ENCODE assay signal across 10 cellular contexts in genomic region chr9:95517559-95517933, GRCh38. TPM values are rescaled to one million over a fixed set of nuclear protein-coding genes. Genes with fewer than 3 reads are reported as not detected.
DNase-seq lines count a peak whose midpoint lies in the region; ATAC-seq and TF ChIP-seq lines count a peak whose summit lies in the region.
"Had no signal": no experiment of that assay in that cellular context is flagged by ENCODE, and none has a peak within 500 bp of the region (broad histone marks: within the 10 kb centered on the region; RNA-seq: fewer than 3 reads in every experiment).

No MANE protein-coding gene starts in this region.

- no peak overlapping the region for H3K27ac Mint-ChIP-seq in activated CD8-positive, alpha-beta T cell treated with anti-CD3 and anti-CD28 coated beads for 36 hours
- H3K27ac Mint-ChIP-seq in activated CD8-positive, alpha-beta T cell treated with anti-CD3 and anti-CD28 coated beads, Interleukin-2, amount 10 ng/mL, durations not matched to agents 7 days and 5 days, result no peak overlapping the region
- no peak overlapping the region for H3K27ac Mint-ChIP-seq in stimulated activated naive B cell treated with anti-CD40 and anti-IgM and Interleukin-4, amounts not matched to agents 10 μg/mL and 1 μg/mL and 100 μg/mL, for 72 hours

- H3K36me3 Mint-ChIP-seq in activated CD8-positive, alpha-beta T cell treated with anti-CD3 and anti-CD28 coated beads for 36 hours (ENCODE audit: low read depth), result peaks cover 14% of the 10 kb centered on the region
- H3K36me3 Mint-ChIP-seq in activated CD8-positive, alpha-beta T cell treated with anti-CD3 and anti-CD28 coated beads, Interleukin-2, amount 10 ng/mL, durations not matched to agents 7 days and 5 days (ENCODE audit: low read depth), result peaks cover 7% of the 10 kb centered on the region
- peaks cover 4 to 5% of the 10 kb centered on the region in 2 donors for H3K36me3 Mint-ChIP-seq in stimulated activated naive B cell treated with anti-CD40 and anti-IgM and Interleukin-4, amounts not matched to agents 10 μg/mL and 1 μg/mL and 100 μg/mL, for 72 hours

- no peak for ATAC-seq in activated CD8-positive, alpha-beta T cell treated with anti-CD3 and anti-CD28 coated beads for 36 hours
- no peak for ATAC-seq in activated CD8-positive, alpha-beta T cell treated with anti-CD3 and anti-CD28 coated beads, Interleukin-2, amount 10 ng/mL, durations not matched to agents 7 days and 5 days
- peak; percentile 34 for ATAC-seq in left colon
- ATAC-seq in stimulated activated naive B cell treated with anti-CD40 and anti-IgM and Interleukin-4, amounts not matched to agents 10 μg/mL and 1 μg/mL and 100 μg/mL, for 72 hours (replicated peaks), result no peak
- ATAC-seq in HG03432 (IDR thresholded peaks at IDR 0.05; ENCODE audit: unreplicated experiment), result no peak

- POLR2A ChIA-PET in activated CD8-positive, alpha-beta T cell treated with anti-CD3 and anti-CD28 coated beads for 36 hours (lab: Charles Lee), result interaction anchor here (1.0 kb wide), 1 partner anchor 23 kb away, joined by 3 read pairs; no protein-coding TSS in a partner anchor
- POLR2A ChIA-PET in activated CD8-positive, alpha-beta T cell treated with anti-CD3 and anti-CD28 coated beads, Interleukin-2, amount 10 ng/mL, durations not matched to agents 7 days and 5 days (lab: Charles Lee), result no interaction called here

- no peak for TF ChIP-seq CTCF in activated CD8-positive, alpha-beta T cell treated with anti-CD3 and anti-CD28 coated beads for 36 hours (IDR thresholded peaks at IDR 0.05)

- peaks cover 21% of the 10 kb centered on the region for H3K4me1 Mint-ChIP-seq in activated CD8-positive, alpha-beta T cell treated with anti-CD3 and anti-CD28 coated beads for 36 hours (ENCODE audit: low read depth)
- H3K4me1 Mint-ChIP-seq in activated CD8-positive, alpha-beta T cell treated with anti-CD3 and anti-CD28 coated beads, Interleukin-2, amount 10 ng/mL, durations not matched to agents 7 days and 5 days (ENCODE audit: low read depth), result peaks cover 17% of the 10 kb centered on the region
- peaks cover 10 to 20% of the 10 kb centered on the region in 2 donors for H3K4me1 Mint-ChIP-seq in stimulated activated naive B cell treated with anti-CD40 and anti-IgM and Interleukin-4, amounts not matched to agents 10 μg/mL and 1 μg/mL and 100 μg/mL, for 72 hours

- no peak for DNase-seq in activated CD8-positive, alpha-beta T cell treated with anti-CD3 and anti-CD28 coated beads for 36 hours
- no peak for DNase-seq in activated CD8-positive, alpha-beta T cell treated with anti-CD3 and anti-CD28 coated beads, Interleukin-2, amount 10 ng/mL, durations not matched to agents 7 days and 5 days
- DNase-seq in astrocyte of the hippocampus (ENCODE audit: low read depth, low spot score) (peak; percentile 34), left colon (peak in 1 of 2 donors; percentile 19), COLO668 (lab: John Stamatoyannopoulos, UW; ENCODE audit: unreplicated experiment) (no peak), NCI-H2107 treated with DMSO at 0.1 percent for 48 hours (lab: John Stamatoyannopoulos, UW; ENCODE audit: unreplicated experiment) (no peak)
- no peak for DNase-seq in stimulated activated naive B cell treated with anti-CD40 and anti-IgM and Interleukin-4, amounts not matched to agents 10 μg/mL and 1 μg/mL and 100 μg/mL, for 72 hours
- DNase-seq: Kasumi-1, NCI-H69 had no signal

- CTCF ChIA-PET in activated CD8-positive, alpha-beta T cell treated with anti-CD3 and anti-CD28 coated beads for 36 hours (lab: Charles Lee), result no interaction called here
- CTCF ChIA-PET in activated CD8-positive, alpha-beta T cell treated with anti-CD3 and anti-CD28 coated beads, Interleukin-2, amount 10 ng/mL, durations not matched to agents 7 days and 5 days (lab: Charles Lee), result interaction anchor here (1.0 kb wide), 1 partner anchor 700 kb away, joined by 3 read pairs; no protein-coding TSS in a partner anchor

- intact Hi-C loops in activated CD8-positive, alpha-beta T cell treated with anti-CD3 and anti-CD28 coated beads for 36 hours (cut with micrococcal nuclease), result no loop called here
- intact Hi-C loops in left colon (cut with DNase I, micrococcal nuclease), result no loop called here

- H3K27me3 Mint-ChIP-seq in activated CD8-positive, alpha-beta T cell treated with anti-CD3 and anti-CD28 coated beads for 36 hours, result peaks cover 29% of the 10 kb centered on the region
- H3K27me3 Mint-ChIP-seq in activated CD8-positive, alpha-beta T cell treated with anti-CD3 and anti-CD28 coated beads, Interleukin-2, amount 10 ng/mL, durations not matched to agents 7 days and 5 days (ENCODE audit: low read depth), result peaks cover 68% of the 10 kb centered on the region
- H3K27me3 Mint-ChIP-seq in stimulated activated naive B cell treated with anti-CD40 and anti-IgM and Interleukin-4, amounts not matched to agents 10 μg/mL and 1 μg/mL and 100 μg/mL, for 72 hours, result peaks cover 73 to 95% of the 10 kb centered on the region in 2 donors

- peaks cover 6% of the 10 kb centered on the region for H3K9me3 Mint-ChIP-seq in activated CD8-positive, alpha-beta T cell treated with anti-CD3 and anti-CD28 coated beads for 36 hours
- H3K9me3 Mint-ChIP-seq in activated CD8-positive, alpha-beta T cell treated with anti-CD3 and anti-CD28 coated beads, Interleukin-2, amount 10 ng/mL, durations not matched to agents 7 days and 5 days (ENCODE audit: insufficient read depth), result no peaks in the 10 kb centered on the region
- H3K9me3 Mint-ChIP-seq in stimulated activated naive B cell treated with anti-CD40 and anti-IgM and Interleukin-4, amounts not matched to agents 10 μg/mL and 1 μg/mL and 100 μg/mL, for 72 hours, result peaks cover 6 to 12% of the 10 kb centered on the region in 2 donors

- peak overlapping the region; percentile 95 for H3K4me3 Mint-ChIP-seq in activated CD8-positive, alpha-beta T cell treated with anti-CD3 and anti-CD28 coated beads for 36 hours
- no peak overlapping the region for H3K4me3 Mint-ChIP-seq in activated CD8-positive, alpha-beta T cell treated with anti-CD3 and anti-CD28 coated beads, Interleukin-2, amount 10 ng/mL, durations not matched to agents 7 days and 5 days
- peak overlapping the region; percentile 58 to 93 for H3K4me3 Mint-ChIP-seq in stimulated activated naive B cell treated with anti-CD40 and anti-IgM and Interleukin-4, amounts not matched to agents 10 μg/mL and 1 μg/mL and 100 μg/mL, for 72 hours

RNA-seq across cellular contexts. Expression of gene PTCH1, which starts 0.8 kb away (rescaled TPM):
- total RNA-seq in activated CD8-positive, alpha-beta T cell treated with anti-CD3 and anti-CD28 coated beads for 36 hours, result 1 to 10 TPM; 5.4 to 7.3 TPM
- 1 to 10 TPM; 5.0 to 6.1 TPM for total RNA-seq in activated CD8-positive, alpha-beta T cell treated with anti-CD3 and anti-CD28 coated beads, Interleukin-2, amount 10 ng/mL, durations not matched to agents 7 days and 5 days
- 10 to 100 TPM; 18.6 to 35.4 TPM for total RNA-seq in left colon
